ENCODE assay signal across 25 cellular contexts in the genomic region with DNA sequence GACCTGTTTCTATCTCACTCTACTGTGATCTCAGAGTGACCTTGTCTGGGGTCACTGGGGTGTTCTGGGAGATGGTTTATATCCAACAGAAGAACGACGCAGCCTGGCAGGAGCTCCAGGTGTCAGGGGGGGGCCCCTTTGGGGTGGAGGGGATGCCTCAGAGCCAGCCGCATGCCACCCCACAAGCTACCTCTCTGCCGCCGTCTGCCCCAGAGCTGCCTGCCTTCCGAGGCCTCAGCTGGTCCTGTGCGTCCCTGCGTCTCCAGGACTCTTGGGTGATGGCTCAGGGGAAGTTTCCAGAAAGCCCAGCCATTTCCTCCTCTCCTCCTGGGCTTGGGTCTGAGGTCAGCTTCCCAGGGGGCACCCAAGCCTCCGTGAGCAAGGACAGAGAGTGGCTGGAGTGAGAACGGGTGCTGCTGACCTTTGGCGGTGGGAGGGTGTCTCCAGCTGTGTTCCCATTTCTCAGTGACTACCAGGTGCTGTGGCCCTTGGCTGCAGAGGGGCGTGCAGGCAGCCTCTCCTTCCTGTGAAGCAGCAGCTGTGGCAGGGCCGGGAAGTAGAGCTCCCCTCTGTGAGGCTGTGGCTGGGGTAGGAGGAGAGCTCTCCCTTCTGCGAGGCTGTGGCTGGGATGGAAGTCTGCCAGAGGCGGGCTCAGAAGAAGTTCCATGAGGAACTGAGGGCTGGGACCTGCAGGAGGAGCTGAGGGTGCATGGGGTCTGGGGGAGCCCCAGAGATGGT. TPM values are rescaled to one million over a fixed set of nuclear protein-coding genes. Genes with fewer than 3 reads are reported as not detected.
"Had no signal": no experiment of that assay in that cellular context is flagged by ENCODE, and none has a peak within 500 bp of the region (broad histone marks: within the 10 kb centered on the region; RNA-seq: fewer than 3 reads in every experiment).

No MANE protein-coding gene starts in this region.

- H3K9me3 ChIP-seq: ovary, thoracic aorta, upper lobe of left lung had no signal

- H3K4me3 ChIP-seq: dorsolateral prefrontal cortex, ovary, thoracic aorta, upper lobe of left lung had no signal

- H3K36me3 ChIP-seq: ovary, thoracic aorta, upper lobe of left lung had no signal

- H3K4me1 ChIP-seq: upper lobe of left lung had no signal

- DNase-seq: activated CD4-positive, alpha-beta T cell treated with anti-CD3 and anti-CD28 coated beads for 48 hours; activated CD4-positive, CD25-positive, alpha-beta regulatory T cell; activated CD8-positive, alpha-beta T cell treated with anti-CD3 and anti-CD28 coated beads for 36 hours; activated naive CD4-positive, alpha-beta T cell treated with Interleukin-2 at 50 U/mL for 16 hours; activated naive CD8-positive, alpha-beta T cell treated with anti-CD3 and anti-CD28 coated beads, Interleukin-2, amount 10 ng/mL, durations not matched to agents 7 days and 5 days; activated T-cell treated with anti-CD3 and anti-CD28 coated beads, Interleukin-2, amount 50 U/mL, for 1 hour; amygdala; dorsolateral prefrontal cortex; endodermal cell; foreskin melanocyte; glutamatergic neuron; hippocampal formation; left cardiac atrium; mesenchymal stem cell; naive thymus-derived CD8-positive, alpha-beta T cell; ovary; stimulated activated CD4-positive, alpha-beta T cell treated with anti-CD3 and anti-CD28 coated beads, Interleukin-4, amount 100 ng/mL, for 24 hours; upper lobe of left lung had no signal

- ATAC-seq: activated CD8-positive, alpha-beta T cell treated with anti-CD3 and anti-CD28 coated beads for 36 hours; activated T-helper 17 cell treated with anti-CD3 and anti-CD28 coated beads, Interleukin-2, amount 50 U/mL, for 72 hours; left cardiac atrium; naive thymus-derived CD8-positive, alpha-beta T cell; sciatic nerve; stimulated activated memory B cell treated with anti-CD40 and anti-IgM and Interleukin-4, amounts not matched to agents 10 μg/mL and 1 μg/mL and 100 μg/mL, for 72 hours had no signal

- H3K27me3 ChIP-seq: ovary, upper lobe of left lung had no signal

- H3K27ac ChIP-seq: dorsolateral prefrontal cortex, epithelial cell of prostate, ovary, thoracic aorta, upper lobe of left lung had no signal

RNA-seq across cellular contexts. Expression of gene JPH3, which starts 19.8 kb away (rescaled TPM):
- total RNA-seq: activated naive CD8-positive, alpha-beta T cell treated with anti-CD3 and anti-CD28 coated beads, Interleukin-2, amount 10 ng/mL, durations not matched to agents 7 days and 5 days; fibroblast of lung; lower leg skin; naive thymus-derived CD8-positive, alpha-beta T cell; thoracic aorta had no signal
